In genomic region chr2:85540131-85540587, GRCh38 we compare ENCODE assay signal across 8 cellular contexts. TPM values are rescaled to one million over a fixed set of nuclear protein-coding genes. Genes with fewer than 3 reads are reported as not detected.
DNase-seq lines count a peak whose midpoint lies in the region; ATAC-seq and TF ChIP-seq lines count a peak whose summit lies in the region.

No MANE protein-coding gene starts in this region.

- intact Hi-C loops in left cardiac atrium (cut with DNase I), result no loop called here
- intact Hi-C loops in testis (cut with DNase I; ENCODE audit: low total_unique reads), result no loop called here

- H3K27ac ChIP-seq in cardiac muscle cell (peak overlapping the region; percentile 100), testis (peak overlapping the region; percentile 99)

- peaks cover 25% of the 10 kb centered on the region for H3K4me1 ChIP-seq in cardiac muscle cell (ENCODE audit: low read depth)
- H3K4me1 ChIP-seq in testis, result peaks cover 26% of the 10 kb centered on the region

- TF ChIP-seq CTCF in cardiac muscle cell (IDR thresholded peaks at IDR 0.05; ENCODE audit: low read depth, low read length) (no peak), kidney epithelial cell (IDR thresholded peaks at IDR 0.05; ENCODE audit: insufficient read depth, low read length, poor library complexity, severe bottlenecking) (no peak), testis (IDR thresholded peaks at IDR 0.05) (no peak)

- H3K4me1 Mint-ChIP-seq in activated naive CD8-positive, alpha-beta T cell treated with anti-CD3 and anti-CD28 coated beads for 36 hours, result peaks cover 52% of the 10 kb centered on the region

- peaks cover 9% of the 10 kb centered on the region for H3K27me3 Mint-ChIP-seq in activated naive CD8-positive, alpha-beta T cell treated with anti-CD3 and anti-CD28 coated beads for 36 hours

- no peak for TF ChIP-seq POLR2A in testis (IDR thresholded peaks at IDR 0.05)

- H3K9me3 ChIP-seq in cardiac muscle cell (ENCODE audit: low read depth) (no peaks in the 10 kb centered on the region), testis (no peaks in the 10 kb centered on the region)

- H3K27me3 ChIP-seq in cardiac muscle cell (no peaks in the 10 kb centered on the region), kidney epithelial cell (ENCODE audit: control insufficient read depth, insufficient read depth, low read length) (no peaks in the 10 kb centered on the region), testis (no peaks in the 10 kb centered on the region)

- H3K9me3 Mint-ChIP-seq in activated naive CD8-positive, alpha-beta T cell treated with anti-CD3 and anti-CD28 coated beads for 36 hours, result no peaks in the 10 kb centered on the region

- ATAC-seq in left cardiac atrium (no peak), GM21619 (IDR thresholded peaks at IDR 0.05; ENCODE audit: unreplicated experiment) (no peak), GM21529 (IDR thresholded peaks at IDR 0.05; ENCODE audit: unreplicated experiment) (no peak)

- peak overlapping the region; percentile 94 for H3K27ac Mint-ChIP-seq in activated naive CD8-positive, alpha-beta T cell treated with anti-CD3 and anti-CD28 coated beads for 36 hours

- DNase-seq in cardiac muscle cell (ENCODE audit: low read depth in 1 of 2, low spot score in 1 of 2) (peak in 1 of 2 donors; percentile 43), left cardiac atrium (no peak), kidney epithelial cell (ENCODE audit: low read depth) (no peak), testis (no peak)
- no peak for DNase-seq in activated naive CD8-positive, alpha-beta T cell treated with anti-CD3 and anti-CD28 coated beads for 36 hours
- no peak for DNase-seq in activated CD4-positive, CD25-positive, alpha-beta regulatory T cell (lab: John Stamatoyannopoulos, UW)

- 1% methylated on average over 8 of the region's 8 CpGs for WGBS in testis, 2 donors

- H3K4me3 Mint-ChIP-seq in activated naive CD8-positive, alpha-beta T cell treated with anti-CD3 and anti-CD28 coated beads for 36 hours, result peak overlapping the region; percentile 97

- H3K4me3 ChIP-seq in cardiac muscle cell, result peak overlapping the region; percentile 98
- peak overlapping the region; percentile 100 for H3K4me3 ChIP-seq in kidney epithelial cell (ENCODE audit: low read depth, low read length)
- H3K4me3 ChIP-seq in testis, result peak overlapping the region; percentile 87 to 94

- peaks cover 43% of the 10 kb centered on the region for H3K36me3 ChIP-seq in cardiac muscle cell
- peaks cover 7% of the 10 kb centered on the region for H3K36me3 ChIP-seq in kidney epithelial cell (ENCODE audit: control insufficient read depth, insufficient read depth, low read length)
- H3K36me3 ChIP-seq in testis (ENCODE audit: low read depth, missing control alignments), result no peaks in the 10 kb centered on the region

- peaks cover 66% of the 10 kb centered on the region for H3K36me3 Mint-ChIP-seq in activated naive CD8-positive, alpha-beta T cell treated with anti-CD3 and anti-CD28 coated beads for 36 hours

RNA-seq across cellular contexts. Expression of gene MAT2A, which starts 1.2 kb away (rescaled TPM):
- total RNA-seq in cardiac muscle cell, result 116 and 225 TPM in 2 replicates
- polyA plus RNA-seq in cardiac muscle cell, result 405 and 489 TPM in 2 replicates
- 100 to 1,000 TPM; 107 to 389 TPM for total RNA-seq in left cardiac atrium
- 100 to 1,000 TPM; 368 to 384 TPM for total RNA-seq in activated naive CD8-positive, alpha-beta T cell treated with anti-CD3 and anti-CD28 coated beads for 36 hours
- 147 and 160 TPM in 2 replicates for total RNA-seq in kidney epithelial cell
- 100 to 1,000 TPM; 219 to 268 TPM for total RNA-seq in testis
- polyA plus RNA-seq in testis (ENCODE audit: insufficient read depth, low read depth, low replicate concordance), result 198 TPM

RNA-seq across cellular contexts. Expression of gene GGCX, which starts 21.1 kb away (rescaled TPM):
- total RNA-seq in cardiac muscle cell, result 18.6 and 24.3 TPM in 2 replicates
- 32.0 and 33.5 TPM in 2 replicates for polyA plus RNA-seq in cardiac muscle cell
- total RNA-seq in left cardiac atrium, result 10 to 100 TPM; 34.0 to 37.3 TPM
- 10 to 100 TPM; 19.6 to 19.9 TPM for total RNA-seq in activated naive CD8-positive, alpha-beta T cell treated with anti-CD3 and anti-CD28 coated beads for 36 hours
- 25.7 and 37.0 TPM in 2 replicates for total RNA-seq in kidney epithelial cell
- total RNA-seq in testis, result 10 to 100 TPM; 26.8 to 31.8 TPM
- 21.1 TPM for polyA plus RNA-seq in testis (ENCODE audit: insufficient read depth, low read depth, low replicate concordance)

RNA-seq across cellular contexts. Expression of gene VAMP8, which starts 37.2 kb away (rescaled TPM):
- total RNA-seq in cardiac muscle cell, result 8.3 and 15.7 TPM in 2 replicates
- 39.4 and 60.9 TPM in 2 replicates for polyA plus RNA-seq in cardiac muscle cell
- total RNA-seq in left cardiac atrium, result 10 to 100 TPM; 30.3 to 54.8 TPM
- total RNA-seq in activated naive CD8-positive, alpha-beta T cell treated with anti-CD3 and anti-CD28 coated beads for 36 hours, result 10 to 100 TPM; 94.3 to 98.3 TPM
- total RNA-seq in kidney epithelial cell, result 42.3 and 53.5 TPM in 2 replicates
- total RNA-seq in testis, result 10 to 100 TPM; 10.8 to 13.9 TPM
- polyA plus RNA-seq in testis (ENCODE audit: insufficient read depth, low read depth, low replicate concordance), result 59.0 TPM

RNA-seq across cellular contexts. Expression of gene VAMP5, which starts 44.1 kb away (rescaled TPM):
- total RNA-seq in cardiac muscle cell, result 6.7 and 7.7 TPM in 2 replicates
- 19.1 and 28.1 TPM in 2 replicates for polyA plus RNA-seq in cardiac muscle cell
- 10 to 100 TPM; 84.7 to 91.4 TPM for total RNA-seq in left cardiac atrium
- 10 to 100 TPM; 27.9 to 29.3 TPM for total RNA-seq in activated naive CD8-positive, alpha-beta T cell treated with anti-CD3 and anti-CD28 coated beads for 36 hours
- 16.5 and 28.5 TPM in 2 replicates for total RNA-seq in kidney epithelial cell
- total RNA-seq in testis, result 10 to 100 TPM in 1 of 2 donors, 1 to 10 TPM in 1; 4.9 to 17.5 TPM
- 36.8 TPM for polyA plus RNA-seq in testis (ENCODE audit: insufficient read depth, low read depth, low replicate concordance)

RNA-seq across cellular contexts. Expression of gene RNF181, which starts 55.4 kb away (rescaled TPM):
- total RNA-seq in cardiac muscle cell, result 152 and 241 TPM in 2 replicates
- polyA plus RNA-seq in cardiac muscle cell, result 276 and 328 TPM in 2 replicates
- 10 to 100 TPM; 86.5 to 97.1 TPM for total RNA-seq in left cardiac atrium
- 100 to 1,000 TPM in 1 of 2 experiments, 10 to 100 TPM in 1; 90.9 to 104 TPM for total RNA-seq in activated naive CD8-positive, alpha-beta T cell treated with anti-CD3 and anti-CD28 coated beads for 36 hours
- 220 and 271 TPM in 2 replicates for total RNA-seq in kidney epithelial cell
- 100 to 1,000 TPM; 119 to 137 TPM for total RNA-seq in testis
- polyA plus RNA-seq in testis (ENCODE audit: insufficient read depth, low read depth, low replicate concordance), result 189 TPM
